In the genomic region with DNA sequence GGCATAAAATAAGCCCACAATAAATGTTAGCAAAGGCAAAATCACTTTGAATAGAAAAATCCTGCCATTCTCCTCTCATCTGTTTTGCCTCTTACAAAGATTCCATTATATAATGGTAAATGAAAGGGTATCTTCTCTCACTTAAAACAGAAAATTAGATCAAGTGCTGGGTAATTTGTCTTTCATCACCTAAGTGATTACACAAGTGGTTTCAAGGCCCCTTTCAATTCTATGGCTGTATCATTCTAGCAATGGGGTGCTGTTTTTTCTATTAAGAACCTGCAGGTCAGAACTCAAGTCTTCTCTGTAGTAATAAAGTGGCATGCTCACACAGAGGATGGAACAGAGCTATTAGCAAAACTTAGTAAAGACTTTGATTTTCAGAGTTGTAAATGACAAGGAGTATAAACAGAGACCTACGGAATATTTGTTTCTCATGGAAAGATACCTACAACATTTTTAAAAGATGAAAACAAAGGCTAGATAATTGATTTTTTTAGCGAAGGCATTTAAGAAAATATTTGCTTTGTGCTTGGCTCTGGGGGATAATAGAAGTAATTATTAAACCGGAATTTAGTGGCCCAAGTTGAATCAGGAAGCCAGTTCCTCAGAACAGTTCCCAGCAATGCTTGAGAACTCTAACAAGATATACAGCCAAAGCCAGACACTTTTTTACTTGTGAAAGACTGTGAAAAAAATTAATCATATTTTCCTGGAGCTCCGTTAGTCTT, we compare ENCODE assay signal across 1 cellular context.
TF ChIP-seq lines count a peak whose summit lies in the region.

No MANE protein-coding gene starts in this region.

TF ChIP-seq in HepG2, 621 proteins besides CTCF, POLR2A, EP300 and RAD21 (continued from another document and continues in another):
- peak; percentile 43; the same call in 1 of the 2 replicates for TF ChIP-seq RXRB (CRISPR knock-in tag; IDR thresholded peaks at IDR 0.05; ENCODE audit: borderline replicate concordance)
- TF ChIP-seq ZNF530 (CRISPR knock-in tag; IDR thresholded peaks at IDR 0.05; ENCODE audit: low read depth) = no peak
- no peak for TF ChIP-seq ZZZ3 (CRISPR knock-in tag; IDR thresholded peaks at IDR 0.05; ENCODE audit: borderline replicate concordance)
- no peak for TF ChIP-seq ZNF333 (CRISPR knock-in tag; IDR thresholded peaks at IDR 0.05; ENCODE audit: borderline replicate concordance)
- TF ChIP-seq GPBP1L1 (CRISPR knock-in tag; IDR thresholded peaks at IDR 0.05) = no peak
- TF ChIP-seq ZNF513 (CRISPR knock-in tag; conservative IDR thresholded peaks at IDR 0.05) = no peak
- TF ChIP-seq HHEX (CRISPR knock-in tag; IDR thresholded peaks at IDR 0.05) = no peak
- TF ChIP-seq ZBTB3 (CRISPR knock-in tag; IDR thresholded peaks at IDR 0.05; ENCODE audit: borderline replicate concordance, low read depth) = no peak
- TF ChIP-seq ZNF33B (CRISPR knock-in tag; IDR thresholded peaks at IDR 0.05) = no peak
- no peak for TF ChIP-seq KLF13 (CRISPR knock-in tag; IDR thresholded peaks at IDR 0.05)
- no peak for TF ChIP-seq ZNF441 (CRISPR knock-in tag; IDR thresholded peaks at IDR 0.05; ENCODE audit: borderline replicate concordance)
- peak; percentile 89; the same call in 1 of the 2 replicates for TF ChIP-seq MIXL1 (CRISPR knock-in tag; IDR thresholded peaks at IDR 0.05)
- TF ChIP-seq GTF3A (CRISPR knock-in tag; conservative IDR thresholded peaks at IDR 0.05) = no peak
- no peak for TF ChIP-seq ZNF550 (CRISPR knock-in tag; IDR thresholded peaks at IDR 0.05; ENCODE audit: borderline replicate concordance)
- TF ChIP-seq, protein P1, sequence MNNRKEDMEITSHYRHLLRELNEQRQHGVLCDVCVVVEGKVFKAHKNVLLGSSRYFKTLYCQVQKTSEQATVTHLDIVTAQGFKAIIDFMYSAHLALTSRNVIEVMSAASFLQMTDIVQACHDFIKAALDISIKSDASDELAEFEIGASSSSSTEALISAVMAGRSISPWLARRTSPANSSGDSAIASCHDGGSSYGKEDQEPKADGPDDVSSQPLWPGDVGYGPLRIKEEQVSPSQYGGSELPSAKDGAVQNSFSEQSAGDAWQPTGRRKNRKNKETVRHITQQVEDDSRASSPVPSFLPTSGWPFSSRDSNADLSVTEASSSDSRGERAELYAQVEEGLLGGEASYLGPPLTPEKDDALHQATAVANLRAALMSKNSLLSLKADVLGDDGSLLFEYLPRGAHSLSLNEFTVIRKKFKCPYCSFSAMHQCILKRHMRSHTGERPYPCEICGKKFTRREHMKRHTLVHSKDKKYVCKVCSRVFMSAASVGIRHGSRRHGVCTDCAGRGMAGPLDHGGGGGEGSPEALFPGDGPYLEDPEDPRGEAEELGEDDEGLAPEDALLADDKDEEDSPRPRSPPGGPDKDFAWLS (CRISPR knock-in tag; IDR thresholded peaks at IDR 0.05; ENCODE audit: borderline replicate concordance) = no peak
- TF ChIP-seq ARID5B (CRISPR knock-in tag; IDR thresholded peaks at IDR 0.05) = peak; percentile 77; the same call in 1 of the 2 replicates
- peak; percentile 49; the same call in 1 of the 2 replicates for TF ChIP-seq HMG20A (CRISPR knock-in tag; IDR thresholded peaks at IDR 0.05; ENCODE audit: borderline replicate concordance)
- 0 out of 2 replicates have a peak, but pooled peaks have one; percentile 29 for TF ChIP-seq HMGXB3 (CRISPR knock-in tag; IDR thresholded peaks at IDR 0.05; ENCODE audit: borderline replicate concordance)
- TF ChIP-seq, protein P2, sequence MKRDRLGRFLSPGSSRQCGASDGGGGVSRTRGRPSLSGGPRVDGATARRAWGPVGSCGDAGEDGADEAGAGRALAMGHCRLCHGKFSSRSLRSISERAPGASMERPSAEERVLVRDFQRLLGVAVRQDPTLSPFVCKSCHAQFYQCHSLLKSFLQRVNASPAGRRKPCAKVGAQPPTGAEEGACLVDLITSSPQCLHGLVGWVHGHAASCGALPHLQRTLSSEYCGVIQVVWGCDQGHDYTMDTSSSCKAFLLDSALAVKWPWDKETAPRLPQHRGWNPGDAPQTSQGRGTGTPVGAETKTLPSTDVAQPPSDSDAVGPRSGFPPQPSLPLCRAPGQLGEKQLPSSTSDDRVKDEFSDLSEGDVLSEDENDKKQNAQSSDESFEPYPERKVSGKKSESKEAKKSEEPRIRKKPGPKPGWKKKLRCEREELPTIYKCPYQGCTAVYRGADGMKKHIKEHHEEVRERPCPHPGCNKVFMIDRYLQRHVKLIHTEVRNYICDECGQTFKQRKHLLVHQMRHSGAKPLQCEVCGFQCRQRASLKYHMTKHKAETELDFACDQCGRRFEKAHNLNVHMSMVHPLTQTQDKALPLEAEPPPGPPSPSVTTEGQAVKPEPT (CRISPR knock-in tag; IDR thresholded peaks at IDR 0.05; ENCODE audit: low read depth) = no peak
- no peak for TF ChIP-seq HNRNPLL (IDR thresholded peaks at IDR 0.05; ENCODE audit: low read depth, low read length, poor library complexity, severe bottlenecking)
- no peak for TF ChIP-seq ZNF224 (CRISPR knock-in tag; IDR thresholded peaks at IDR 0.05)
- no peak for TF ChIP-seq TBX3 (IDR thresholded peaks at IDR 0.05; ENCODE audit: borderline replicate concordance)
- TF ChIP-seq ZNF572 (CRISPR knock-in tag; IDR thresholded peaks at IDR 0.05) = no peak
- TF ChIP-seq ATF7 (IDR thresholded peaks at IDR 0.05) = no peak
- TF ChIP-seq ATF7 (CRISPR knock-in tag; IDR thresholded peaks at IDR 0.05) = no peak
- TF ChIP-seq, protein P3, sequence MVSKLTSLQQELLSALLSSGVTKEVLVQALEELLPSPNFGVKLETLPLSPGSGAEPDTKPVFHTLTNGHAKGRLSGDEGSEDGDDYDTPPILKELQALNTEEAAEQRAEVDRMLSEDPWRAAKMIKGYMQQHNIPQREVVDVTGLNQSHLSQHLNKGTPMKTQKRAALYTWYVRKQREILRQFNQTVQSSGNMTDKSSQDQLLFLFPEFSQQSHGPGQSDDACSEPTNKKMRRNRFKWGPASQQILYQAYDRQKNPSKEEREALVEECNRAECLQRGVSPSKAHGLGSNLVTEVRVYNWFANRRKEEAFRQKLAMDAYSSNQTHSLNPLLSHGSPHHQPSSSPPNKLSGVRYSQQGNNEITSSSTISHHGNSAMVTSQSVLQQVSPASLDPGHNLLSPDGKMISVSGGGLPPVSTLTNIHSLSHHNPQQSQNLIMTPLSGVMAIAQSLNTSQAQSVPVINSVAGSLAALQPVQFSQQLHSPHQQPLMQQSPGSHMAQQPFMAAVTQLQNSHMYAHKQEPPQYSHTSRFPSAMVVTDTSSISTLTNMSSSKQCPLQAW (CRISPR knock-in tag; IDR thresholded peaks at IDR 0.05) = no peak
- TF ChIP-seq ZMAT5 (CRISPR knock-in tag; IDR thresholded peaks at IDR 0.05; ENCODE audit: borderline replicate concordance, low read depth) = no peak
- no peak for TF ChIP-seq ZNF558 (CRISPR knock-in tag; IDR thresholded peaks at IDR 0.05; ENCODE audit: borderline replicate concordance)
- TF ChIP-seq ZNF543 (CRISPR knock-in tag; IDR thresholded peaks at IDR 0.05) = no peak
- TF ChIP-seq, protein P4, sequence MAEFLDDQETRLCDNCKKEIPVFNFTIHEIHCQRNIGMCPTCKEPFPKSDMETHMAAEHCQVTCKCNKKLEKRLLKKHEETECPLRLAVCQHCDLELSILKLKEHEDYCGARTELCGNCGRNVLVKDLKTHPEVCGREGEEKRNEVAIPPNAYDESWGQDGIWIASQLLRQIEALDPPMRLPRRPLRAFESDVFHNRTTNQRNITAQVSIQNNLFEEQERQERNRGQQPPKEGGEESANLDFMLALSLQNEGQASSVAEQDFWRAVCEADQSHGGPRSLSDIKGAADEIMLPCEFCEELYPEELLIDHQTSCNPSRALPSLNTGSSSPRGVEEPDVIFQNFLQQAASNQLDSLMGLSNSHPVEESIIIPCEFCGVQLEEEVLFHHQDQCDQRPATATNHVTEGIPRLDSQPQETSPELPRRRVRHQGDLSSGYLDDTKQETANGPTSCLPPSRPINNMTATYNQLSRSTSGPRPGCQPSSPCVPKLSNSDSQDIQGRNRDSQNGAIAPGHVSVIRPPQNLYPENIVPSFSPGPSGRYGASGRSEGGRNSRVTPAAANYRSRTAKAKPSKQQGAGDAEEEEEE (CRISPR knock-in tag; IDR thresholded peaks at IDR 0.05; ENCODE audit: borderline replicate concordance) = no peak
- no peak for TF ChIP-seq BCL3 (CRISPR knock-in tag; IDR thresholded peaks at IDR 0.05)
- no peak for TF ChIP-seq ZNF547 (CRISPR knock-in tag; IDR thresholded peaks at IDR 0.05)
- TF ChIP-seq TOPORS (CRISPR knock-in tag; IDR thresholded peaks at IDR 0.05) = no peak
- TF ChIP-seq FOSL2 (CRISPR knock-in tag; IDR thresholded peaks at IDR 0.05) = no peak
- 0 out of 2 replicates have a peak, but pooled peaks have one; percentile 34 for TF ChIP-seq TBX2 (CRISPR knock-in tag; IDR thresholded peaks at IDR 0.05; ENCODE audit: borderline replicate concordance)
